ENCODE assay signal across 1 cellular context in the genomic region with DNA sequence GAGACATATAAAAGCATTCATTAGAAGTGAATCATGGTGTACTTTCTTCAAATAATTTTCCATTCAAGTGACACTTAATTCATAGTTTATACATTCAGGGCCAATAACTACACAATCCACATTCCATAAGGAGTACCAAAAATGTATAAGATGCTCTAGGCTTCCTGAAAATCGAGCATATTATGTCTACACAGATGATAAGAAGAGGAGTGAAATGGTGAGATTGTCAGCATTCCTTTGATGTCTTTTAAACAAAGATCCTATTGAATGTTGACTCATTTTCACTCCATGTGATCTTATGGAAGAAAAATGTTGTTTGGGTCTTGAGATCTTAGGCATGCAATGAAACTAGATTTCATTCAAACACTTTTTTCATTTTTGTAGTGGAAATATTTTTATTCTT.
TF ChIP-seq lines count a peak whose summit lies in the region.

No MANE protein-coding gene starts in this region.

TF ChIP-seq in A549, 52 proteins besides CTCF, POLR2A, EP300 and RAD21 (continued from another document):
- TF ChIP-seq, protein P1, sequence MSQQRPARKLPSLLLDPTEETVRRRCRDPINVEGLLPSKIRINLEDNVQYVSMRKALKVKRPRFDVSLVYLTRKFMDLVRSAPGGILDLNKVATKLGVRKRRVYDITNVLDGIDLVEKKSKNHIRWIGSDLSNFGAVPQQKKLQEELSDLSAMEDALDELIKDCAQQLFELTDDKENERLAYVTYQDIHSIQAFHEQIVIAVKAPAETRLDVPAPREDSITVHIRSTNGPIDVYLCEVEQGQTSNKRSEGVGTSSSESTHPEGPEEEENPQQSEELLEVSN (IDR thresholded peaks at IDR 0.05; ENCODE audit: borderline replicate concordance, low read depth) = no peak
- TF ChIP-seq GATA3 (IDR thresholded peaks at IDR 0.05; ENCODE audit: borderline replicate concordance) (peak; percentile 98), CBX8 (IDR thresholded peaks at IDR 0.05) (no peak), HOXB13 (CRISPR knock-in tag; IDR thresholded peaks at IDR 0.05; ENCODE audit: low read depth) (no peak), NR3C1 (IDR thresholded peaks at IDR 0.05) (no peak), FOSL2 (IDR thresholded peaks at IDR 0.05) (peak; percentile 89), FOSL2 (CRISPR knock-in tag; IDR thresholded peaks at IDR 0.05) (peak; percentile 69; the same call in 1 of the 2 replicates), EHF (CRISPR knock-in tag; IDR thresholded peaks at IDR 0.05) (no peak), SMC3 (IDR thresholded peaks at IDR 0.05) (peak; percentile 50; the same call in 2 of the 3 replicates), JUNB (IDR thresholded peaks at IDR 0.05) (peak; percentile 97), MAX (IDR thresholded peaks at IDR 0.05) (peak; percentile 47), JUN (IDR thresholded peaks at IDR 0.05) (peak; percentile 64 to 88; a peak in 4 of 5 replicates), MAZ (IDR thresholded peaks at IDR 0.05; ENCODE audit: borderline replicate concordance, low read depth, low read length) (no peak), ESRRA (IDR thresholded peaks at IDR 0.05; ENCODE audit: borderline replicate concordance, low read length) (no peak)
- TF ChIP-seq, protein P2, sequence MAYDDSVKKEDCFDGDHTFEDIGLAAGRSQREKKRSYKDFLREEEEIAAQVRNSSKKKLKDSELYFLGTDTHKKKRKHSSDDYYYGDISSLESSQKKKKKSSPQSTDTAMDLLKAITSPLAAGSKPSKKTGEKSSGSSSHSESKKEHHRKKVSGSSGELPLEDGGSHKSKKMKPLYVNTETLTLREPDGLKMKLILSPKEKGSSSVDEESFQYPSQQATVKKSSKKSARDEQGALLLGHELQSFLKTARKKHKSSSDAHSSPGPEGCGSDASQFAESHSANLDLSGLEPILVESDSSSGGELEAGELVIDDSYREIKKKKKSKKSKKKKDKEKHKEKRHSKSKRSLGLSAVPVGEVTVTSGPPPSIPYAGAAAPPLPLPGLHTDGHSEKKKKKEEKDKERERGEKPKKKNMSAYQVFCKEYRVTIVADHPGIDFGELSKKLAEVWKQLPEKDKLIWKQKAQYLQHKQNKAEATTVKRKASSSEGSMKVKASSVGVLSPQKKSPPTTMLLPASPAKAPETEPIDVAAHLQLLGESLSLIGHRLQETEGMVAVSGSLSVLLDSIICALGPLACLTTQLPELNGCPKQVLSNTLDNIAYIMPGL (CRISPR knock-in tag; IDR thresholded peaks at IDR 0.05; ENCODE audit: borderline replicate concordance) = no peak
- TF ChIP-seq, protein P3, sequence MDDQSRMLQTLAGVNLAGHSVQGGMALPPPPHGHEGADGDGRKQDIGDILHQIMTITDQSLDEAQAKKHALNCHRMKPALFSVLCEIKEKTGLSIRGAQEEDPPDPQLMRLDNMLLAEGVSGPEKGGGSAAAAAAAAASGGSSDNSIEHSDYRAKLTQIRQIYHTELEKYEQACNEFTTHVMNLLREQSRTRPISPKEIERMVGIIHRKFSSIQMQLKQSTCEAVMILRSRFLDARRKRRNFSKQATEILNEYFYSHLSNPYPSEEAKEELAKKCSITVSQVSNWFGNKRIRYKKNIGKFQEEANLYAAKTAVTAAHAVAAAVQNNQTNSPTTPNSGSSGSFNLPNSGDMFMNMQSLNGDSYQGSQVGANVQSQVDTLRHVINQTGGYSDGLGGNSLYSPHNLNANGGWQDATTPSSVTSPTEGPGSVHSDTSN (IDR thresholded peaks at IDR 0.05) = no peak
